In the genomic region with DNA sequence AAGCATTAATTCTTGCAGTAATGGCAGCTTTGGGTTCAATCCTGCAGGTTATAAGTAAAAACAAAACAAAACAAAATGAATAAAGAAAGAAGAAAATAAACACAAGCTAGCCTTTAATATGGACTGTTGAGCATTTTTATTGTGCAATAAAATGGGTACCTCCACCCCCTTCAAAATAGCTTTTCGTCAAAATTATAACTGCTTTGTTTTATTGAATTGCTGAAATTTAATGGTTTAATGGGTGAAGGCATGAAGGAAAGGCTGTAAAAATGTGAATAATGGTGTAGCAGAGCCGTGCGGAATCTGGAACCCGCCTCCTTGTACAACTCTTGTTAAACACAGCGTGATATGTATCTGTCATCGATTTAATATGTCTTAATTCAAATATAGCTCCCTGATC, we compare ENCODE assay signal across 1 cellular context.
TF ChIP-seq lines count a peak whose summit lies in the region.

No MANE protein-coding gene starts in this region.

TF ChIP-seq in IMR-90, 13 proteins besides CTCF, POLR2A, EP300 and RAD21 (continued from another document):
- TF ChIP-seq, protein P1, sequence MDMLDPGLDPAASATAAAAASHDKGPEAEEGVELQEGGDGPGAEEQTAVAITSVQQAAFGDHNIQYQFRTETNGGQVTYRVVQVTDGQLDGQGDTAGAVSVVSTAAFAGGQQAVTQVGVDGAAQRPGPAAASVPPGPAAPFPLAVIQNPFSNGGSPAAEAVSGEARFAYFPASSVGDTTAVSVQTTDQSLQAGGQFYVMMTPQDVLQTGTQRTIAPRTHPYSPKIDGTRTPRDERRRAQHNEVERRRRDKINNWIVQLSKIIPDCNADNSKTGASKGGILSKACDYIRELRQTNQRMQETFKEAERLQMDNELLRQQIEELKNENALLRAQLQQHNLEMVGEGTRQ (IDR thresholded peaks at IDR 0.05; ENCODE audit: low read depth, low read length) = no peak
- TF ChIP-seq MXI1 (IDR thresholded peaks at IDR 0.05; ENCODE audit: borderline replicate concordance, low read depth, low read length) (no peak), CHD1 (IDR thresholded peaks at IDR 0.05; ENCODE audit: low read depth, low read length) (no peak)
